1 cellular context compared by ENCODE assay signal in the genomic region with DNA sequence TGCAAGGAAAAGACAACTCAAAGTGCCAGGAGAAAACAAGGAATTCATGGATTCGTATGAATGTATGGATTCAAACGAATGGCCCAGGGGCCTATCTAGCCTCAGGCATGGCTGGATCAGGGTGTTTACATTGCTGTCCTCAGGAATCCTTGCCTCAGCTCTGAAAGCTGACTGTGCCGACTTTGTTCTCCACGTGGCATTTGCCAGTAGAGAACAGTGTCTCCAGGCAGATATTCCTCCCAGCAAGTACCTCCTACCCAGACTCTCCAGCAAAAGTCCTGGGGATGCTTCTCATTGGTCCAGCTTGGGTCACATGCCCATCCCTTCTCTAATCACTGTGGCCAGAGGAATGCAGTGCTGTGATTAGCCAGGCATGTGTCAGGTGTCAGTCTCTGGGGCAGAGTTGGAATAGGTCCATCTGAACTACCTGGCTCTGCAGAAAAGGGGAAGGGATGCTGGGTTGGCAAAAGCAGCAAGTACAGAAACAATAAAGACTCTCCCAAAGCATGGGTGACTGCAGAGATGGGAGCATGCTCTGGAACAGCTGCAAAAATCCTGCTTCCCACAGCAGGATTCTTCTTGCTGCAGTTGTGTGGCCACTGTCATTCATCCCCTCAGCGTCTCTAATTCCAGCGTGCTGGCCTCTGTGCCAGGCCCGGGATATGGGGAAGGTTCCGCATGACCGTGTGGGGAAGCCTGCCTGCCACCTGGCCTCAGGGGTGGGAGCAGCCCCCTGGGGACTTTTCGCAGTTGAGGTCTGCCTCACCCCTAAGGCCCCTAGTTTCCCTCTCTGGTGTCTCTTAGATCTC.
A peak's percentile ranks its signal among the peaks of the same experiment; 100 is the strongest.
TF ChIP-seq lines count a peak whose summit lies in the region.

No MANE protein-coding gene starts in this region.

TF ChIP-seq in HepG2, 621 proteins besides CTCF, POLR2A, EP300 and RAD21 (continues in another document):
- TF ChIP-seq SIN3A (IDR thresholded peaks at IDR 0.05; ENCODE audit: borderline replicate concordance, low read depth, low read length) = peak; percentile 71; the same call in 1 of the 2 replicates
- 0 out of 2 replicates have a peak, but pooled peaks have one; percentile 21 for TF ChIP-seq MEIS2 (CRISPR knock-in tag; IDR thresholded peaks at IDR 0.05)
- no peak for TF ChIP-seq ZNF629 (CRISPR knock-in tag; conservative IDR thresholded peaks at IDR 0.05)
- TF ChIP-seq HOXA3 (CRISPR knock-in tag; IDR thresholded peaks at IDR 0.05) = peak; percentile 37; the same call in 1 of the 2 replicates
- TF ChIP-seq ZNF577 (CRISPR knock-in tag; IDR thresholded peaks at IDR 0.05; ENCODE audit: borderline replicate concordance, low read depth) = no peak
- TF ChIP-seq, protein P1, sequence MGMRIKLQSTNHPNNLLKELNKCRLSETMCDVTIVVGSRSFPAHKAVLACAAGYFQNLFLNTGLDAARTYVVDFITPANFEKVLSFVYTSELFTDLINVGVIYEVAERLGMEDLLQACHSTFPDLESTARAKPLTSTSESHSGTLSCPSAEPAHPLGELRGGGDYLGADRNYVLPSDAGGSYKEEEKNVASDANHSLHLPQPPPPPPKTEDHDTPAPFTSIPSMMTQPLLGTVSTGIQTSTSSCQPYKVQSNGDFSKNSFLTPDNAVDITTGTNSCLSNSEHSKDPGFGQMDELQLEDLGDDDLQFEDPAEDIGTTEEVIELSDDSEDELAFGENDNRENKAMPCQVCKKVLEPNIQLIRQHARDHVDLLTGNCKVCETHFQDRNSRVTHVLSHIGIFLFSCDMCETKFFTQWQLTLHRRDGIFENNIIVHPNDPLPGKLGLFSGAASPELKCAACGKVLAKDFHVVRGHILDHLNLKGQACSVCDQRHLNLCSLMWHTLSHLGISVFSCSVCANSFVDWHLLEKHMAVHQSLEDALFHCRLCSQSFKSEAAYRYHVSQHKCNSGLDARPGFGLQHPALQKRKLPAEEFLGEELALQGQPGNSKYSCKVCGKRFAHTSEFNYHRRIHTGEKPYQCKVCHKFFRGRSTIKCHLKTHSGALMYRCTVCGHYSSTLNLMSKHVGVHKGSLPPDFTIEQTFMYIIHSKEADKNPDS (CRISPR knock-in tag; IDR thresholded peaks at IDR 0.05) = no peak
- TF ChIP-seq, protein P2, sequence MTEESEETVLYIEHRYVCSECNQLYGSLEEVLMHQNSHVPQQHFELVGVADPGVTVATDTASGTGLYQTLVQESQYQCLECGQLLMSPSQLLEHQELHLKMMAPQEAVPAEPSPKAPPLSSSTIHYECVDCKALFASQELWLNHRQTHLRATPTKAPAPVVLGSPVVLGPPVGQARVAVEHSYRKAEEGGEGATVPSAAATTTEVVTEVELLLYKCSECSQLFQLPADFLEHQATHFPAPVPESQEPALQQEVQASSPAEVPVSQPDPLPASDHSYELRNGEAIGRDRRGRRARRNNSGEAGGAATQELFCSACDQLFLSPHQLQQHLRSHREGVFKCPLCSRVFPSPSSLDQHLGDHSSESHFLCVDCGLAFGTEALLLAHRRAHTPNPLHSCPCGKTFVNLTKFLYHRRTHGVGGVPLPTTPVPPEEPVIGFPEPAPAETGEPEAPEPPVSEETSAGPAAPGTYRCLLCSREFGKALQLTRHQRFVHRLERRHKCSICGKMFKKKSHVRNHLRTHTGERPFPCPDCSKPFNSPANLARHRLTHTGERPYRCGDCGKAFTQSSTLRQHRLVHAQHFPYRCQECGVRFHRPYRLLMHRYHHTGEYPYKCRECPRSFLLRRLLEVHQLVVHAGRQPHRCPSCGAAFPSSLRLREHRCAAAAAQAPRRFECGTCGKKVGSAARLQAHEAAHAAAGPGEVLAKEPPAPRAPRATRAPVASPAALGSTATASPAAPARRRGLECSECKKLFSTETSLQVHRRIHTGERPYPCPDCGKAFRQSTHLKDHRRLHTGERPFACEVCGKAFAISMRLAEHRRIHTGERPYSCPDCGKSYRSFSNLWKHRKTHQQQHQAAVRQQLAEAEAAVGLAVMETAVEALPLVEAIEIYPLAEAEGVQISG (CRISPR knock-in tag; IDR thresholded peaks at IDR 0.05) = peak; percentile 28; the same call in 1 of the 2 replicates
- TF ChIP-seq, protein P3, sequence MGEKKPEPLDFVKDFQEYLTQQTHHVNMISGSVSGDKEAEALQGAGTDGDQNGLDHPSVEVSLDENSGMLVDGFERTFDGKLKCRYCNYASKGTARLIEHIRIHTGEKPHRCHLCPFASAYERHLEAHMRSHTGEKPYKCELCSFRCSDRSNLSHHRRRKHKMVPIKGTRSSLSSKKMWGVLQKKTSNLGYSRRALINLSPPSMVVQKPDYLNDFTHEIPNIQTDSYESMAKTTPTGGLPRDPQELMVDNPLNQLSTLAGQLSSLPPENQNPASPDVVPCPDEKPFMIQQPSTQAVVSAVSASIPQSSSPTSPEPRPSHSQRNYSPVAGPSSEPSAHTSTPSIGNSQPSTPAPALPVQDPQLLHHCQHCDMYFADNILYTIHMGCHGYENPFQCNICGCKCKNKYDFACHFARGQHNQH (CRISPR knock-in tag; IDR thresholded peaks at IDR 0.05) = no peak; the same call in 1 of the 2 replicates
- no peak for TF ChIP-seq AHR (CRISPR knock-in tag; IDR thresholded peaks at IDR 0.05)
- TF ChIP-seq RFXANK (CRISPR knock-in tag; IDR thresholded peaks at IDR 0.05) = peak; percentile 70; the same call in 1 of the 2 replicates
- TF ChIP-seq PHF8 (CRISPR knock-in tag; IDR thresholded peaks at IDR 0.05) = peak; percentile 28; the same call in 1 of the 2 replicates
- TF ChIP-seq FIP1L1 (IDR thresholded peaks at IDR 0.05; ENCODE audit: borderline replicate concordance, insufficient read depth, low read depth, low read length) = no peak
- TF ChIP-seq ISL2 (CRISPR knock-in tag; IDR thresholded peaks at IDR 0.05) = 0 out of 2 replicates have a peak, but pooled peaks have one; percentile 43
- TF ChIP-seq CEBPB (IDR thresholded peaks at IDR 0.05; ENCODE audit: borderline replicate concordance, low read depth, low read length) = no peak
- TF ChIP-seq TAF1 (CRISPR knock-in tag; IDR thresholded peaks at IDR 0.05) = peak; percentile 15; the same call in 1 of the 2 replicates
- no peak for TF ChIP-seq MED13 (CRISPR knock-in tag; IDR thresholded peaks at IDR 0.05)
- 0 out of 2 replicates have a peak, but pooled peaks have one; percentile 13 for TF ChIP-seq ZBTB7B (CRISPR knock-in tag; IDR thresholded peaks at IDR 0.05)
- TF ChIP-seq, protein P4, sequence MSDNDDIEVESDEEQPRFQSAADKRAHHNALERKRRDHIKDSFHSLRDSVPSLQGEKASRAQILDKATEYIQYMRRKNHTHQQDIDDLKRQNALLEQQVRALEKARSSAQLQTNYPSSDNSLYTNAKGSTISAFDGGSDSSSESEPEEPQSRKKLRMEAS (IDR thresholded peaks at IDR 0.05) = peak; percentile 79
- TF ChIP-seq ZNF737 (CRISPR knock-in tag; IDR thresholded peaks at IDR 0.05; ENCODE audit: borderline replicate concordance) = no peak
- TF ChIP-seq GATAD1 (CRISPR knock-in tag; IDR thresholded peaks at IDR 0.05) = no peak
- TF ChIP-seq, protein P5, sequence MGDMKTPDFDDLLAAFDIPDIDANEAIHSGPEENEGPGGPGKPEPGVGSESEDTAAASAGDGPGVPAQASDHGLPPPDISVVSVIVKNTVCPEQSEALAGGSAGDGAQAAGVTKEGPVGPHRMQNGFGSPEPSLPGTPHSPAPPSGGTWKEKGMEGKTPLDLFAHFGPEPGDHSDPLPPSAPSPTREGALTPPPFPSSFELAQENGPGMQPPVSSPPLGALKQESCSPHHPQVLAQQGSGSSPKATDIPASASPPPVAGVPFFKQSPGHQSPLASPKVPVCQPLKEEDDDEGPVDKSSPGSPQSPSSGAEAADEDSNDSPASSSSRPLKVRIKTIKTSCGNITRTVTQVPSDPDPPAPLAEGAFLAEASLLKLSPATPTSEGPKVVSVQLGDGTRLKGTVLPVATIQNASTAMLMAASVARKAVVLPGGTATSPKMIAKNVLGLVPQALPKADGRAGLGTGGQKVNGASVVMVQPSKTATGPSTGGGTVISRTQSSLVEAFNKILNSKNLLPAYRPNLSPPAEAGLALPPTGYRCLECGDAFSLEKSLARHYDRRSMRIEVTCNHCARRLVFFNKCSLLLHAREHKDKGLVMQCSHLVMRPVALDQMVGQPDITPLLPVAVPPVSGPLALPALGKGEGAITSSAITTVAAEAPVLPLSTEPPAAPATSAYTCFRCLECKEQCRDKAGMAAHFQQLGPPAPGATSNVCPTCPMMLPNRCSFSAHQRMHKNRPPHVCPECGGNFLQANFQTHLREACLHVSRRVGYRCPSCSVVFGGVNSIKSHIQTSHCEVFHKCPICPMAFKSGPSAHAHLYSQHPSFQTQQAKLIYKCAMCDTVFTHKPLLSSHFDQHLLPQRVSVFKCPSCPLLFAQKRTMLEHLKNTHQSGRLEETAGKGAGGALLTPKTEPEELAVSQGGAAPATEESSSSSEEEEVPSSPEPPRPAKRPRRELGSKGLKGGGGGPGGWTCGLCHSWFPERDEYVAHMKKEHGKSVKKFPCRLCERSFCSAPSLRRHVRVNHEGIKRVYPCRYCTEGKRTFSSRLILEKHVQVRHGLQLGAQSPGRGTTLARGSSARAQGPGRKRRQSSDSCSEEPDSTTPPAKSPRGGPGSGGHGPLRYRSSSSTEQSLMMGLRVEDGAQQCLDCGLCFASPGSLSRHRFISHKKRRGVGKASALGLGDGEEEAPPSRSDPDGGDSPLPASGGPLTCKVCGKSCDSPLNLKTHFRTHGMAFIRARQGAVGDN (CRISPR knock-in tag; IDR thresholded peaks at IDR 0.05) = peak; percentile 37
- TF ChIP-seq ZNF550 (CRISPR knock-in tag; IDR thresholded peaks at IDR 0.05; ENCODE audit: borderline replicate concordance) = no peak
- TF ChIP-seq RFX5 (IDR thresholded peaks at IDR 0.05; ENCODE audit: low read depth, low read length) = peak; percentile 95
- TF ChIP-seq, protein P6, sequence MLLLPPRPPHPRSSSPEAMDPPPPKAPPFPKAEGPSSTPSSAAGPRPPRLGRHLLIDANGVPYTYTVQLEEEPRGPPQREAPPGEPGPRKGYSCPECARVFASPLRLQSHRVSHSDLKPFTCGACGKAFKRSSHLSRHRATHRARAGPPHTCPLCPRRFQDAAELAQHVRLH (CRISPR knock-in tag; IDR thresholded peaks at IDR 0.05; ENCODE audit: borderline replicate concordance, low read depth) = 0 out of 2 replicates have a peak, but pooled peaks have one; percentile 13
- 0 out of 2 replicates have a peak, but pooled peaks have one; percentile 45 for TF ChIP-seq YEATS2 (CRISPR knock-in tag; IDR thresholded peaks at IDR 0.05; ENCODE audit: borderline replicate concordance)
- TF ChIP-seq ZNF788 (CRISPR knock-in tag; IDR thresholded peaks at IDR 0.05; ENCODE audit: borderline replicate concordance) = peak; percentile 47; the same call in 1 of the 2 replicates
- TF ChIP-seq, protein P7, sequence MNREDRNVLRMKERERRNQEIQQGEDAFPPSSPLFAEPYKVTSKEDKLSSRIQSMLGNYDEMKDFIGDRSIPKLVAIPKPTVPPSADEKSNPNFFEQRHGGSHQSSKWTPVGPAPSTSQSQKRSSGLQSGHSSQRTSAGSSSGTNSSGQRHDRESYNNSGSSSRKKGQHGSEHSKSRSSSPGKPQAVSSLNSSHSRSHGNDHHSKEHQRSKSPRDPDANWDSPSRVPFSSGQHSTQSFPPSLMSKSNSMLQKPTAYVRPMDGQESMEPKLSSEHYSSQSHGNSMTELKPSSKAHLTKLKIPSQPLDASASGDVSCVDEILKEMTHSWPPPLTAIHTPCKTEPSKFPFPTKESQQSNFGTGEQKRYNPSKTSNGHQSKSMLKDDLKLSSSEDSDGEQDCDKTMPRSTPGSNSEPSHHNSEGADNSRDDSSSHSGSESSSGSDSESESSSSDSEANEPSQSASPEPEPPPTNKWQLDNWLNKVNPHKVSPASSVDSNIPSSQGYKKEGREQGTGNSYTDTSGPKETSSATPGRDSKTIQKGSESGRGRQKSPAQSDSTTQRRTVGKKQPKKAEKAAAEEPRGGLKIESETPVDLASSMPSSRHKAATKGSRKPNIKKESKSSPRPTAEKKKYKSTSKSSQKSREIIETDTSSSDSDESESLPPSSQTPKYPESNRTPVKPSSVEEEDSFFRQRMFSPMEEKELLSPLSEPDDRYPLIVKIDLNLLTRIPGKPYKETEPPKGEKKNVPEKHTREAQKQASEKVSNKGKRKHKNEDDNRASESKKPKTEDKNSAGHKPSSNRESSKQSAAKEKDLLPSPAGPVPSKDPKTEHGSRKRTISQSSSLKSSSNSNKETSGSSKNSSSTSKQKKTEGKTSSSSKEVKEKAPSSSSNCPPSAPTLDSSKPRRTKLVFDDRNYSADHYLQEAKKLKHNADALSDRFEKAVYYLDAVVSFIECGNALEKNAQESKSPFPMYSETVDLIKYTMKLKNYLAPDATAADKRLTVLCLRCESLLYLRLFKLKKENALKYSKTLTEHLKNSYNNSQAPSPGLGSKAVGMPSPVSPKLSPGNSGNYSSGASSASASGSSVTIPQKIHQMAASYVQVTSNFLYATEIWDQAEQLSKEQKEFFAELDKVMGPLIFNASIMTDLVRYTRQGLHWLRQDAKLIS (CRISPR knock-in tag; IDR thresholded peaks at IDR 0.05) = no peak
- TF ChIP-seq, protein P8, sequence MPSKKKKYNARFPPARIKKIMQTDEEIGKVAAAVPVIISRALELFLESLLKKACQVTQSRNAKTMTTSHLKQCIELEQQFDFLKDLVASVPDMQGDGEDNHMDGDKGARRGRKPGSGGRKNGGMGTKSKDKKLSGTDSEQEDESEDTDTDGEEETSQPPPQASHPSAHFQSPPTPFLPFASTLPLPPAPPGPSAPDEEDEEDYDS (CRISPR knock-in tag; IDR thresholded peaks at IDR 0.05) = peak; percentile 71
- TF ChIP-seq XBP1 (CRISPR knock-in tag; IDR thresholded peaks at IDR 0.05) = peak; percentile 75; the same call in 1 of the 2 replicates
- no peak for TF ChIP-seq ZNF382 (CRISPR knock-in tag; IDR thresholded peaks at IDR 0.05; ENCODE audit: borderline replicate concordance)
- TF ChIP-seq STAT5B (CRISPR knock-in tag; IDR thresholded peaks at IDR 0.05) = no peak
- TF ChIP-seq MED8 (CRISPR knock-in tag; IDR thresholded peaks at IDR 0.05; ENCODE audit: insufficient replicate concordance) = no peak
- TF ChIP-seq ZFX (CRISPR knock-in tag; IDR thresholded peaks at IDR 0.05; ENCODE audit: low read depth) = 0 out of 2 replicates have a peak, but pooled peaks have one; percentile 30
- TF ChIP-seq, protein P9, sequence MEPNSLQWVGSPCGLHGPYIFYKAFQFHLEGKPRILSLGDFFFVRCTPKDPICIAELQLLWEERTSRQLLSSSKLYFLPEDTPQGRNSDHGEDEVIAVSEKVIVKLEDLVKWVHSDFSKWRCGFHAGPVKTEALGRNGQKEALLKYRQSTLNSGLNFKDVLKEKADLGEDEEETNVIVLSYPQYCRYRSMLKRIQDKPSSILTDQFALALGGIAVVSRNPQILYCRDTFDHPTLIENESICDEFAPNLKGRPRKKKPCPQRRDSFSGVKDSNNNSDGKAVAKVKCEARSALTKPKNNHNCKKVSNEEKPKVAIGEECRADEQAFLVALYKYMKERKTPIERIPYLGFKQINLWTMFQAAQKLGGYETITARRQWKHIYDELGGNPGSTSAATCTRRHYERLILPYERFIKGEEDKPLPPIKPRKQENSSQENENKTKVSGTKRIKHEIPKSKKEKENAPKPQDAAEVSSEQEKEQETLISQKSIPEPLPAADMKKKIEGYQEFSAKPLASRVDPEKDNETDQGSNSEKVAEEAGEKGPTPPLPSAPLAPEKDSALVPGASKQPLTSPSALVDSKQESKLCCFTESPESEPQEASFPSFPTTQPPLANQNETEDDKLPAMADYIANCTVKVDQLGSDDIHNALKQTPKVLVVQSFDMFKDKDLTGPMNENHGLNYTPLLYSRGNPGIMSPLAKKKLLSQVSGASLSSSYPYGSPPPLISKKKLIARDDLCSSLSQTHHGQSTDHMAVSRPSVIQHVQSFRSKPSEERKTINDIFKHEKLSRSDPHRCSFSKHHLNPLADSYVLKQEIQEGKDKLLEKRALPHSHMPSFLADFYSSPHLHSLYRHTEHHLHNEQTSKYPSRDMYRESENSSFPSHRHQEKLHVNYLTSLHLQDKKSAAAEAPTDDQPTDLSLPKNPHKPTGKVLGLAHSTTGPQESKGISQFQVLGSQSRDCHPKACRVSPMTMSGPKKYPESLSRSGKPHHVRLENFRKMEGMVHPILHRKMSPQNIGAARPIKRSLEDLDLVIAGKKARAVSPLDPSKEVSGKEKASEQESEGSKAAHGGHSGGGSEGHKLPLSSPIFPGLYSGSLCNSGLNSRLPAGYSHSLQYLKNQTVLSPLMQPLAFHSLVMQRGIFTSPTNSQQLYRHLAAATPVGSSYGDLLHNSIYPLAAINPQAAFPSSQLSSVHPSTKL (CRISPR knock-in tag; IDR thresholded peaks at IDR 0.05) = 0 out of 2 replicates have a peak, but pooled peaks have one; percentile 16
- TF ChIP-seq ZNF558 (CRISPR knock-in tag; IDR thresholded peaks at IDR 0.05; ENCODE audit: borderline replicate concordance) = no peak
